Comparison of ENCODE assay signal across 8 cellular contexts in genomic region chr7:72493850-72494661, GRCh38.
DNase-seq lines count a peak whose midpoint lies in the region; ATAC-seq and TF ChIP-seq lines count a peak whose summit lies in the region.

No MANE protein-coding gene starts in this region.

- H3K36me3 ChIP-seq in left ventricle myocardium inferior (no peaks in the 10 kb centered on the region), gastroesophageal sphincter (no peaks in the 10 kb centered on the region)

- TF ChIP-seq POLR2A in gastroesophageal sphincter (IDR thresholded peaks at IDR 0.05) = no peak

- intact Hi-C loops in left ventricle myocardium inferior (cut with micrococcal nuclease) = no loop called here

- CTCF ChIA-PET in GM10248 (lab: Yijun Ruan, JAX) = interaction anchor here (0.7 to 3.7 kb wide), 18 partner anchors 10 to 741 kb away, joined by 3 to 22 read pairs (median 4); no protein-coding TSS in a partner anchor

- H3K4me1 ChIP-seq in left ventricle myocardium inferior (peaks cover 12% of the 10 kb centered on the region), gastroesophageal sphincter (no peaks in the 10 kb centered on the region)

- no peak overlapping the region for H3K27ac ChIP-seq in left ventricle myocardium inferior (replicated peaks)
- no peak overlapping the region for H3K27ac ChIP-seq in gastroesophageal sphincter

- DNase-seq in GM10248 (ENCODE audit: extremely low spot score) (peak; percentile 66), HuH-7.5 (ENCODE audit: low spot score) (peak; percentile 50), RPMI7951 (ENCODE audit: low read depth) (peak; percentile 13), left ventricle myocardium inferior (peak; percentile 49), skeletal muscle cell (ENCODE audit: low read depth) (peak; percentile 1)
- DNase-seq in activated naive CD8-positive, alpha-beta T cell treated with anti-CD3 and anti-CD28 coated beads, Interleukin-2, amount 50 U/mL, for 16 hours (ENCODE audit: low read depth, low spot score) = peak; percentile 5

- H3K4me3 ChIP-seq in left ventricle myocardium inferior (no peak overlapping the region), skeletal muscle cell (ENCODE audit: low read depth, low read length) (no peak overlapping the region), gastroesophageal sphincter (no peak overlapping the region)

- H3K27me3 ChIP-seq in left ventricle myocardium inferior (ENCODE audit: low read depth) = no peaks in the 10 kb centered on the region
- H3K27me3 ChIP-seq in gastroesophageal sphincter = peaks cover 3% of the 10 kb centered on the region

- POLR2A ChIA-PET in GM10248 (lab: Yijun Ruan, JAX) = no interaction called here

- no peak for TF ChIP-seq EP300 in gastroesophageal sphincter (IDR thresholded peaks at IDR 0.05)

- no peak for ATAC-seq in gastroesophageal sphincter
- ATAC-seq in GM18502 (IDR thresholded peaks at IDR 0.05; ENCODE audit: poor library complexity, unreplicated experiment) = no peak

- TF ChIP-seq CTCF in GM10248 (IDR thresholded peaks at IDR 0.05; ENCODE audit: control extremely low read depth, extremely low read depth, low read depth, missing control alignments) (peak; percentile 77), left ventricle myocardium inferior (IDR thresholded peaks at IDR 0.05; ENCODE audit: borderline replicate concordance) (peak; percentile 79), gastroesophageal sphincter (IDR thresholded peaks at IDR 0.05) (peak in 1 of 4 experiments; percentile 61)

- WGBS in gastroesophageal sphincter (ENCODE audit: low coverage in 1 of 2), 2 donors = 53 to 60% methylated on average over 3 to 7 of the region's 17 CpGs

- H3K9me3 ChIP-seq in left ventricle myocardium inferior (replicated peaks) (peaks cover 25% of the 10 kb centered on the region), gastroesophageal sphincter (peaks cover 0 to 26% (median 0%) of the 10 kb centered on the region in 3 donors)

Comparison
In these comparisons a context has a peak if more than half of its experiments do, and no peak if none do; other contexts are left out.
1. DNase-seq: peak in every context shown above with its lines; median percentile 66 in GM10248; 50 in HuH-7.5; 49 in left ventricle myocardium inferior; 13 in RPMI7951; 5 in activated naive CD8-positive, alpha-beta T cell treated with anti-CD3 and anti-CD28 coated beads, Interleukin-2, amount 50 U/mL, for 16 hours; 1 in skeletal muscle cell.